ENCODE assay signal across 1 cellular context in genomic region chr16:86565181-86565631, GRCh38.
TF ChIP-seq lines count a peak whose summit lies in the region.

No MANE protein-coding gene starts in this region.

TF ChIP-seq in IMR-90, 13 proteins besides CTCF, POLR2A, EP300 and RAD21:
- TF ChIP-seq MAFK (IDR thresholded peaks at IDR 0.05; ENCODE audit: low read depth, low read length): no peak
